Comparison of ENCODE assay signal across 15 cellular contexts in genomic region chrX:7159132-7159861, GRCh38. TPM values are rescaled to one million over a fixed set of nuclear protein-coding genes. Genes with fewer than 3 reads are reported as not detected.
A peak's percentile ranks its signal among the peaks of the same experiment; 100 is the strongest.
DNase-seq lines count a peak whose midpoint lies in the region; ATAC-seq and TF ChIP-seq lines count a peak whose summit lies in the region.
"Had no signal": no experiment of that assay in that cellular context is flagged by ENCODE, and none has a peak within 500 bp of the region (broad histone marks: within the 10 kb centered on the region; RNA-seq: fewer than 3 reads in every experiment).

No MANE protein-coding gene starts in this region.

- ATAC-seq in PC-3: peak; percentile 99
- peak; percentile 66 for ATAC-seq in sciatic nerve
- ATAC-seq in GM21737 (IDR thresholded peaks at IDR 0.05; ENCODE audit: unreplicated experiment): no peak
- no peak for ATAC-seq in GM18861 (IDR thresholded peaks at IDR 0.05; ENCODE audit: unreplicated experiment)

- no peaks in the 10 kb centered on the region for H3F3A ChIP-seq in PC-3 (ENCODE audit: low read length, unreplicated experiment)

- DNase-seq in DMS153 (lab: John Stamatoyannopoulos, UW): peak; percentile 29
- no peak for DNase-seq in DMS153 treated with DMSO at 0.1 percent for 48 hours (lab: John Stamatoyannopoulos, UW; ENCODE audit: unreplicated experiment)
- DNase-seq in PC-3: peak; percentile 86
- DNase-seq in fibroblast of mammary gland (ENCODE audit: low read depth): peak; percentile 20
- no peak for DNase-seq in sciatic nerve (ENCODE audit: low spot score)
- no peak for DNase-seq in NCI-H1694 (lab: John Stamatoyannopoulos, UW)
- DNase-seq: Caco-2; effector CD4-positive, alpha-beta T cell; head of caudate nucleus; NCI-H1105 treated with DMSO at 0.1 percent for 48 hours; tibial artery had no signal

- BruUV-seq in PC-3 (replicated peaks; lab: Mats Ljungman, UMichigan): no TSS peak

- intact Hi-C loops in PC-3 (cut with micrococcal nuclease) (loop anchor here (2.0 to 5.0 kb wide), 2 partner anchors 14 to 103 kb away; no protein-coding TSS in a partner anchor), sciatic nerve (cut with DNase I) (no loop called here)

- H3K36me3 ChIP-seq in PC-3 (ENCODE audit: low read depth, low read length): no peaks in the 10 kb centered on the region
- H3K36me3 ChIP-seq: tibial artery had no signal

- CTCF ChIA-PET in PC-3 (lab: Charles Lee): no interaction called here

- peaks cover 23% of the 10 kb centered on the region for H3K4me1 ChIP-seq in PC-3 (ENCODE audit: insufficient read depth, low read length)
- H3K4me1 ChIP-seq: Caco-2 had no signal

- H3K79me2 ChIP-seq in PC-3 (ENCODE audit: low read length): no peaks in the 10 kb centered on the region

- no peaks in the 10 kb centered on the region for H4K20me1 ChIP-seq in PC-3 (ENCODE audit: low read length)

- no peaks in the 10 kb centered on the region for H3K9me2 ChIP-seq in PC-3 (replicated peaks; ENCODE audit: low read length)

- H3K4me3 ChIP-seq in PC-3 (ENCODE audit: low read length) (peak overlapping the region; percentile 25; the same call in 1 of the 2 replicates), fibroblast of mammary gland (ENCODE audit: control insufficient read depth, low read depth, low read length) (no peak overlapping the region)
- H3K4me3 ChIP-seq: skin epidermis, tibial artery had no signal

- peak overlapping the region; percentile 86 for H3K27ac ChIP-seq in PC-3 (ENCODE audit: low read length)
- H3K27ac ChIP-seq: 22Rv1, skin epidermis, tibial artery had no signal

- no peak overlapping the region for H2AFZ ChIP-seq in PC-3 (ENCODE audit: low read length)

- H3K27me3 ChIP-seq in PC-3 (ENCODE audit: low read length): no peaks in the 10 kb centered on the region
- H3K27me3 ChIP-seq: tibial artery had no signal

- H3K4me2 ChIP-seq in PC-3 (ENCODE audit: low read length): peak overlapping the region; percentile 81

- H3K9ac ChIP-seq in PC-3 (ENCODE audit: low read length): peak overlapping the region; percentile 36; the same call in 1 of the 2 replicates

- H3K9me3 ChIP-seq in PC-3 (ENCODE audit: low read length): no peaks in the 10 kb centered on the region
- H3K9me3 ChIP-seq: Caco-2, tibial artery had no signal

- POLR2A ChIA-PET in PC-3 (lab: Charles Lee; ENCODE audit: unreplicated experiment): no interaction called here

- TF ChIP-seq CTCF in PC-3 (conservative IDR thresholded peaks at IDR 0.05; ENCODE audit: low read depth, low read length) (no peak), fibroblast of mammary gland (conservative IDR thresholded peaks at IDR 0.05; ENCODE audit: control insufficient read depth, insufficient read depth, low read depth, low read length) (no peak)

RNA-seq across cellular contexts. Expression of gene PUDP, which starts 11.3 kb away (rescaled TPM):
- total RNA-seq in PC-3 (2014; rRNA removed) (7.6 and 7.8 TPM in 2 replicates), sciatic nerve (17.4 TPM)

RNA-seq across cellular contexts. Expression of gene STS, which starts 11.8 kb away (rescaled TPM):
- 3.1 and 3.3 TPM in 2 replicates for total RNA-seq in PC-3 (2014; rRNA removed)
- 10.1 TPM for total RNA-seq in sciatic nerve

Comparison
In these comparisons a context has a peak if more than half of its experiments do, and no peak if none do; other contexts are left out.
1. DNase-seq: peak in DMS153 (single experiment), PC-3 (single experiment) and fibroblast of mammary gland (single experiment); none in DMS153 treated with DMSO at 0.1 percent for 48 hours (single experiment), sciatic nerve (single experiment) and NCI-H1694 (single experiment).
2. ATAC-seq: peak in PC-3 (single experiment) and sciatic nerve (single experiment); none in GM21737 (single experiment) and GM18861 (single experiment).